Comparison of ENCODE assay signal across 20 cellular contexts in genomic region chr10:79253704-79254103, GRCh38.
DNase-seq lines count a peak whose midpoint lies in the region; ATAC-seq and TF ChIP-seq lines count a peak whose summit lies in the region.
"Had no signal": no experiment of that assay in that cellular context is flagged by ENCODE, and none has a peak within 500 bp of the region (broad histone marks: within the 10 kb centered on the region; RNA-seq: fewer than 3 reads in every experiment).

No MANE protein-coding gene starts in this region.

- H3K36me3 Mint-ChIP-seq in HFFc6 (ENCODE audit: low read depth) (peaks cover 13% of the 10 kb centered on the region; the same call in 1 of the 2 replicates), activated B cell treated with CpG ODN at 0.5 μM for 24 hours (ENCODE audit: low read depth) (peaks cover 8% of the 10 kb centered on the region)

- H3K9me3 ChIP-seq in subcutaneous abdominal adipose tissue (ENCODE audit: control insufficient read depth in 5 of 5, low read length in 5 of 5) = no peaks in the 10 kb centered on the region

- no peak overlapping the region for H2BK15ac ChIP-seq in mesendoderm (replicated peaks; ENCODE audit: low read depth)

- H3K4me3 ChIP-seq in mesendoderm (ENCODE audit: low read length) (no peak overlapping the region), subcutaneous abdominal adipose tissue (ENCODE audit: low read depth in 1 of 5, low read length in 5 of 5) (no peak overlapping the region)
- H3K4me3 ChIP-seq: GM23248, K562 had no signal

- no peak overlapping the region for H3K4me2 ChIP-seq in mesendoderm (ENCODE audit: low read length)

- H3K27me3 Mint-ChIP-seq in HFFc6 (ENCODE audit: insufficient read depth) = peaks cover 10% of the 10 kb centered on the region
- H3K27me3 Mint-ChIP-seq in activated B cell treated with CpG ODN at 0.5 μM for 24 hours = no peaks in the 10 kb centered on the region

- no peaks in the 10 kb centered on the region for H3K4me1 Mint-ChIP-seq in HFFc6 (ENCODE audit: low read depth)
- peaks cover 86% of the 10 kb centered on the region for H3K4me1 Mint-ChIP-seq in activated B cell treated with CpG ODN at 0.5 μM for 24 hours

- H3K23ac ChIP-seq in mesendoderm (ENCODE audit: low read length) = no peak overlapping the region

- no peak overlapping the region for H3K4ac ChIP-seq in mesendoderm (ENCODE audit: low read depth, low read length)

- POLR2A ChIA-PET in activated B cell treated with CpG ODN at 0.5 μM for 24 hours (lab: Charles Lee) = interaction anchor here (0.7 to 20.1 kb wide), 8 partner anchors 6 to 63 kb away, joined by 3 to 311 read pairs (median 4); no protein-coding TSS in a partner anchor

- no peaks in the 10 kb centered on the region for H3K4me1 ChIP-seq in mesendoderm (ENCODE audit: control insufficient read depth, low read depth, low read length)
- H3K4me1 ChIP-seq in subcutaneous abdominal adipose tissue (ENCODE audit: control insufficient read depth in 5 of 5, insufficient read depth in 5 of 5, low read length in 5 of 5) = peaks cover 4 to 65% (median 44%) of the 10 kb centered on the region in 5 donors

- H4K8ac ChIP-seq in mesendoderm (ENCODE audit: low read depth, low read length) = no peak overlapping the region

- H2BK5ac ChIP-seq in mesendoderm (ENCODE audit: low read length) = no peak overlapping the region

- TF ChIP-seq CTCF in HFFc6 (IDR thresholded peaks at IDR 0.05) (no peak), activated B cell treated with CpG ODN at 0.5 μM for 24 hours (IDR thresholded peaks at IDR 0.05) (no peak)

- ATAC-seq in activated B cell treated with CpG ODN at 0.5 μM for 24 hours (ENCODE audit: low read depth) = no peak
- ATAC-seq: K562, PC-3 had no signal

- H2AK5ac ChIP-seq in mesendoderm (ENCODE audit: low read length) = no peak overlapping the region

- peaks cover 24% of the 10 kb centered on the region for H3K79me1 ChIP-seq in mesendoderm (ENCODE audit: low read length)

- WGBS in mesendoderm (ENCODE audit: extremely low coverage, insufficient coverage, low lambda C conversion rate) = no CpG with 5 or more reads among the region's 3 CpGs

- 0 out of 2 replicates have a peak overlapping the region, but pooled peaks have one; percentile 16 for H3K27ac Mint-ChIP-seq in HFFc6
- H3K27ac Mint-ChIP-seq in activated B cell treated with CpG ODN at 0.5 μM for 24 hours = peak overlapping the region; percentile 57

- H3K36me3 ChIP-seq in mesendoderm (ENCODE audit: control insufficient read depth, insufficient read depth, low read length) (peaks cover 2% of the 10 kb centered on the region), subcutaneous abdominal adipose tissue (ENCODE audit: control insufficient read depth in 5 of 5, insufficient read depth in 5 of 5, low read length in 5 of 5) (peaks cover 0 to 48% (median 26%) of the 10 kb centered on the region in 5 donors)

- H3K9ac ChIP-seq in mesendoderm (ENCODE audit: low read length) (no peak overlapping the region), subcutaneous abdominal adipose tissue (ENCODE audit: low read length in 5 of 5) (no peak overlapping the region)
- H3K9ac ChIP-seq: GM23248 had no signal

- intact Hi-C loops in activated B cell treated with CpG ODN at 0.5 μM for 24 hours (cut with micrococcal nuclease) = loop anchor here (1.0 kb wide), 1 partner anchor 11 kb away; no protein-coding TSS in a partner anchor

- CTCF ChIA-PET in activated B cell treated with CpG ODN at 0.5 μM for 24 hours (lab: Charles Lee) = interaction anchor here (1.2 kb wide), 1 partner anchor 8 kb away, joined by 3 read pairs; no protein-coding TSS in a partner anchor

- DNase-seq in HFFc6 (no peak), activated B cell treated with CpG ODN at 0.5 μM for 24 hours (no peak), mesendoderm (no peak), NK-92 (lab: John Stamatoyannopoulos, UW; ENCODE audit: unreplicated experiment) (no peak), G401 (ENCODE audit: low spot score) (no peak), NCI-H748 treated with DMSO at 0.1 percent for 48 hours (lab: John Stamatoyannopoulos, UW) (no peak)
- DNase-seq: DND-41, GM23248, HCEC 1CT, MV-4-11, NCI-H187, NCI-H2107, NCI-H510A, NCI-H774, PC-3, SIG-M5 had no signal

- no peaks in the 10 kb centered on the region for H3K27me3 ChIP-seq in mesendoderm (ENCODE audit: insufficient read depth, low read length, poor library complexity)
- H3K27me3 ChIP-seq in subcutaneous abdominal adipose tissue (ENCODE audit: control insufficient read depth in 5 of 5, insufficient read depth in 4 of 5, low read length in 5 of 5) = no peaks in the 10 kb centered on the region

- H3K4me3 Mint-ChIP-seq in HFFc6 (no peak overlapping the region), activated B cell treated with CpG ODN at 0.5 μM for 24 hours (no peak overlapping the region)

- peak overlapping the region; percentile 15 for H3K56ac ChIP-seq in mesendoderm (ENCODE audit: low read length)

- H3K9me3 Mint-ChIP-seq in HFFc6 (no peaks in the 10 kb centered on the region), activated B cell treated with CpG ODN at 0.5 μM for 24 hours (no peaks in the 10 kb centered on the region)

- no peak overlapping the region for H3K18ac ChIP-seq in mesendoderm (ENCODE audit: low read length)

- H4K5ac ChIP-seq in mesendoderm (ENCODE audit: low read length) = no peak overlapping the region

- H3K27ac ChIP-seq in mesendoderm (ENCODE audit: low read depth, low read length) = no peak overlapping the region
- H3K27ac ChIP-seq in subcutaneous abdominal adipose tissue (ENCODE audit: low read depth, low read length) = peak overlapping the region; percentile 30
- H3K27ac ChIP-seq: C4-2B, GM23248, RWPE1 had no signal

- H3K79me2 ChIP-seq in mesendoderm (ENCODE audit: control insufficient read depth, insufficient read depth, low read length) = peaks cover 3% of the 10 kb centered on the region

- in situ Hi-C loops in G401 (cut with HindIII; ENCODE audit: low sequenced_read_pairs) = no loop called here

- no peak overlapping the region for H2BK120ac ChIP-seq in mesendoderm (ENCODE audit: low read depth, low read length)
